Comparison of ENCODE assay signal across 7 cellular contexts in genomic region chr18:46332956-46333355, GRCh38.
A peak's percentile ranks its signal among the peaks of the same experiment; 100 is the strongest.
DNase-seq lines count a peak whose midpoint lies in the region; ATAC-seq and TF ChIP-seq lines count a peak whose summit lies in the region.

No MANE protein-coding gene starts in this region.

- ATAC-seq in GM21367 (IDR thresholded peaks at IDR 0.05; ENCODE audit: unreplicated experiment), result no peak
- ATAC-seq in GM21528 (IDR thresholded peaks at IDR 0.05; ENCODE audit: low FRiP score, unreplicated experiment), result no peak

- H3K27ac ChIP-seq in SJSA1 (no peak overlapping the region), cardiac muscle cell (no peak overlapping the region), osteoblast (ENCODE audit: low read depth, low read length) (no peak overlapping the region)

- H3K4me1 ChIP-seq in HAP-1 (no peaks in the 10 kb centered on the region), SJSA1 (replicated peaks) (peaks cover 22% of the 10 kb centered on the region), cardiac muscle cell (ENCODE audit: low read depth) (peaks cover 25% of the 10 kb centered on the region), osteoblast (ENCODE audit: insufficient read depth, low read length) (no peaks in the 10 kb centered on the region)

- H2AFZ ChIP-seq in osteoblast (ENCODE audit: low read length), result no peak overlapping the region

- H3K79me2 ChIP-seq in osteoblast (ENCODE audit: insufficient read depth, low read length), result no peaks in the 10 kb centered on the region

- no peaks in the 10 kb centered on the region for H3K9me3 ChIP-seq in HAP-1
- peaks cover 4% of the 10 kb centered on the region; the same call in 1 of the 2 replicates for H3K9me3 ChIP-seq in SJSA1 (replicated peaks)
- no peaks in the 10 kb centered on the region for H3K9me3 ChIP-seq in cardiac muscle cell (ENCODE audit: low read depth)
- H3K9me3 ChIP-seq in osteoblast (ENCODE audit: low read depth, low read length), result no peaks in the 10 kb centered on the region

- H3K36me3 ChIP-seq in HAP-1 (replicated peaks) (no peaks in the 10 kb centered on the region), SJSA1 (no peaks in the 10 kb centered on the region), cardiac muscle cell (no peaks in the 10 kb centered on the region), osteoblast (ENCODE audit: insufficient read depth, low read length) (no peaks in the 10 kb centered on the region)

- in situ Hi-C loops in HAP-1 (cut with MboI; ENCODE audit: low sequenced_read_pairs), result no loop called here

- TF ChIP-seq CTCF in cardiac muscle cell (IDR thresholded peaks at IDR 0.05; ENCODE audit: low read depth, low read length), result no peak
- no peak for TF ChIP-seq CTCF in osteoblast (IDR thresholded peaks at IDR 0.05; ENCODE audit: extremely low read depth, low read depth, low read length)

- H3K4me2 ChIP-seq in osteoblast (ENCODE audit: insufficient read depth, low read length), result no peak overlapping the region

- H3K27me3 ChIP-seq in HAP-1 (ENCODE audit: low read depth) (peaks cover 2% of the 10 kb centered on the region; the same call in 1 of the 2 replicates), SJSA1 (replicated peaks) (no peaks in the 10 kb centered on the region), cardiac muscle cell (no peaks in the 10 kb centered on the region), osteoblast (ENCODE audit: insufficient read depth, low read length) (peaks cover 70% of the 10 kb centered on the region)

- DNase-seq in HAP-1 (ENCODE audit: low spot score in 2 of 2) (no peak), SJSA1 (ENCODE audit: low read depth in 1 of 2, low spot score in 2 of 2) (no peak), cardiac muscle cell (ENCODE audit: low read depth in 1 of 2, low spot score in 1 of 2) (no peak), putamen (ENCODE audit: low spot score) (peak; percentile 10), osteoblast (ENCODE audit: insufficient read length, low spot score, missing footprints) (no peak)

- H4K20me1 ChIP-seq in osteoblast (ENCODE audit: insufficient read depth, low read length), result no peaks in the 10 kb centered on the region

- H3K4me3 ChIP-seq in HAP-1, result peak overlapping the region; percentile 37; the same call in 1 of the 2 replicates
- H3K4me3 ChIP-seq in SJSA1, result peak overlapping the region; percentile 54; the same call in 1 of the 2 replicates
- peak overlapping the region; percentile 99 for H3K4me3 ChIP-seq in cardiac muscle cell
- H3K4me3 ChIP-seq in osteoblast (ENCODE audit: insufficient read depth, low read length), result no peak overlapping the region
